In genomic region chr3:33523093-33523667, GRCh38 we compare ENCODE assay signal across 20 cellular contexts.
"Had no signal": no experiment of that assay in that cellular context is flagged by ENCODE, and none has a peak within 500 bp of the region (broad histone marks: within the 10 kb centered on the region; RNA-seq: fewer than 3 reads in every experiment).

No MANE protein-coding gene starts in this region.

- H3K27ac ChIP-seq: SJSA1, SK-N-MC had no signal

- H3K36me3 ChIP-seq: SJSA1 had no signal

- H3K4me3 ChIP-seq: SJSA1, SK-N-MC had no signal

- DNase-seq: KBM-7, MV-4-11, NCI-H1048, NCI-H1105, NCI-H1417, NCI-H1436 treated with DMSO at 0.1 percent for 48 hours, NCI-H1694, NCI-H187 treated with DMSO at 0.1 percent for 48 hours, NCI-H2029 treated with DMSO at 0.1 percent for 48 hours, NCI-H2171 treated with DMSO at 0.1 percent for 48 hours, NCI-H2227 treated with DMSO at 0.1 percent for 48 hours, NCI-H524, NCI-H526 treated with DMSO at 0.1 percent for 48 hours, NCI-H748 treated with DMSO at 0.1 percent for 48 hours, Right ventricle myocardium superior, RPMI8226, SIG-M5 had no signal

- H3K9me3 ChIP-seq: SJSA1 had no signal

- H3K4me1 ChIP-seq: SJSA1 had no signal

- FAIRE-seq: RCC 7860 had no signal

- H3K27me3 ChIP-seq: SJSA1 had no signal
